8 cellular contexts compared by ENCODE assay signal in the genomic region with DNA sequence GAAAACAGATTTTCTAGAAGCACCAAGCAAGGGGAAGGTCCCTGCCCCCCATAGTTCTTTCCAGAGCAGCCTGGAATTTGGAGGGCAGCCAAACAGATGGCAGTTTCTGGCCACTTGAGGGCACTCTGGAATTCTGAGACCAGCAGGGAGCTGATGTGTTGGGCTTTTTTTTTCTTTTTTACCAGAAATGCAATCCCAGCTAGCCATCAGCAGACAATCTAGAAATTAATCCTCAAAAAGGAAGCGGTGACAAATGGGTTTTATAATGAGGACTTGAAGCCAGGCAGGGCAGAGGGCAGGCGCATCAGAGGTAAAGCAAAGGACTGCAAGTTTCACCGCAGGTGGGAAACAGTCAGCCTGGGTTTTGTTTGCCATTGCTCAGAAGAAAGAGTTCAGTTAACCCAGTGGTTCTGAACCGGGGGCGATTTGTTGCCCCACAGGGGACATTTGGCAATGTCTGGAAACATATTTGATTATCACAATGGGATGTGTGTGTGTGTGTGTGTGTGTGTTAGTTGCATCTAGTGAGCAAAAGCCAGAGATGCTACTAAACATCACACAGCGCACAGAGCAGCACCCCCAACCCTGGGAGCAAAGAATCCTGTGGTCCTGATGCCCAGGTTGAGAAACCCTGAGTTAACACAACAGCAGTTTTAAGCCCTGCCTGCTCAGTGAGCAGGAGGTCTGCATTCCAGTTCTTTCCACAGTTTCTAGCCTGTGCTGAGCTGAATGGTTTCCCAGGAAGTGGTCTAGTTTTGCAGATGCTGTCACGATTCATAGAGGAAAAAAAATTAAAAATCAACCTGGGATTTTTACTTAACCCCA.
DNase-seq lines count a peak whose midpoint lies in the region; TF ChIP-seq lines count a peak whose summit lies in the region.

No MANE protein-coding gene starts in this region.

- H3K4me1 Mint-ChIP-seq in endothelial cell (ENCODE audit: unreplicated experiment): peaks cover 18% of the 10 kb centered on the region

- H2BK120ac ChIP-seq in mesenchymal stem cell (ENCODE audit: low read depth, low read length): no peak overlapping the region

- H3K27ac ChIP-seq in mesenchymal stem cell (ENCODE audit: low read length, poor library complexity, severe bottlenecking): no peak overlapping the region
- peak overlapping the region; percentile 72 for H3K27ac ChIP-seq in substantia nigra (ENCODE audit: low read depth, low read length, poor library complexity, severe bottlenecking)

- TF ChIP-seq CTCF in AG04449 (IDR thresholded peaks at IDR 0.05; ENCODE audit: insufficient read depth, low read length, missing control alignments) (peak; percentile 76), GM12873 (IDR thresholded peaks at IDR 0.05; ENCODE audit: insufficient read depth, low read depth, low read length, missing control alignments) (peak; percentile 62), endothelial cell (IDR thresholded peaks at IDR 0.05; ENCODE audit: unreplicated experiment) (peak; percentile 48)

- H3K27me3 ChIP-seq in mesenchymal stem cell (ENCODE audit: control insufficient read depth in 1 of 2, insufficient read depth in 1 of 2, low read length in 2 of 2): peaks cover 0 to 41% of the 10 kb centered on the region in 2 experiments

- no peak overlapping the region for H3K27ac Mint-ChIP-seq in endothelial cell (ENCODE audit: unreplicated experiment)

- no peak overlapping the region for H3K4me3 Mint-ChIP-seq in endothelial cell (ENCODE audit: unreplicated experiment)

- no peaks in the 10 kb centered on the region for H3K36me3 Mint-ChIP-seq in endothelial cell (ENCODE audit: low read depth, unreplicated experiment)

- H3K36me3 ChIP-seq in mesenchymal stem cell (ENCODE audit: control insufficient read depth in 1 of 2, insufficient read depth in 2 of 2, low read depth in 1 of 2, low read length in 2 of 2): no peaks in the 10 kb centered on the region

- CTCF ChIA-PET in AG04449 (lab: Yijun Ruan, JAX): interaction anchor here (0.5 to 3.1 kb wide), 19 partner anchors 8 to 866 kb away, joined by 3 to 26 read pairs (median 3); no protein-coding TSS in a partner anchor

- H3K4me3 ChIP-seq in AG04449 (ENCODE audit: low read depth, low read length) (no peak overlapping the region), mesenchymal stem cell (ENCODE audit: insufficient read depth in 1 of 2, low read depth in 1 of 2, low read length in 2 of 2) (no peak overlapping the region)

- H3K23ac ChIP-seq in mesenchymal stem cell (ENCODE audit: low read length in 2 of 2): no peak overlapping the region

- no peak overlapping the region for H2AK5ac ChIP-seq in mesenchymal stem cell (ENCODE audit: low read length, severe bottlenecking)

- H2BK12ac ChIP-seq in mesenchymal stem cell (ENCODE audit: low read length in 2 of 2): peak overlapping the region in 1 of 2 experiments; percentile 10

- H3K9me3 Mint-ChIP-seq in endothelial cell (ENCODE audit: unreplicated experiment): no peaks in the 10 kb centered on the region

- no peaks in the 10 kb centered on the region for H3K79me1 ChIP-seq in mesenchymal stem cell (replicated peaks; ENCODE audit: low read length, poor library complexity, severe bottlenecking)

- H3K4ac ChIP-seq in mesenchymal stem cell (ENCODE audit: low read depth in 1 of 2, low read length in 2 of 2): no peak overlapping the region

- H3K4me1 ChIP-seq in mesenchymal stem cell (ENCODE audit: control insufficient read depth, insufficient read depth, low read depth, low read length): peaks cover 10% of the 10 kb centered on the region

- no peaks in the 10 kb centered on the region for H3K9me3 ChIP-seq in mesenchymal stem cell (ENCODE audit: control insufficient read depth, low read length)

- no peak overlapping the region for H3K14ac ChIP-seq in mesenchymal stem cell (ENCODE audit: low read length in 2 of 2)

- no peak overlapping the region for H4K8ac ChIP-seq in mesenchymal stem cell (ENCODE audit: low read length)

- peak overlapping the region in 1 of 2 experiments; percentile 45 for H3K18ac ChIP-seq in mesenchymal stem cell (ENCODE audit: low read depth in 1 of 2, low read length in 2 of 2)

- no peak overlapping the region for H2BK5ac ChIP-seq in mesenchymal stem cell (ENCODE audit: low read depth, low read length, poor library complexity, severe bottlenecking)

- WGBS in mesenchymal stem cell: 38% methylated on average over 6 of the region's 7 CpGs

- H4K91ac ChIP-seq in mesenchymal stem cell (ENCODE audit: low read length): no peak overlapping the region

- no peak overlapping the region for H2BK15ac ChIP-seq in mesenchymal stem cell (ENCODE audit: low read depth, poor library complexity, severe bottlenecking)

- H2AFZ ChIP-seq in mesenchymal stem cell (ENCODE audit: low read depth, low read length): no peak overlapping the region

- peak overlapping the region; percentile 13 for H3K9ac ChIP-seq in mesenchymal stem cell (ENCODE audit: low read length)

- peak; percentile 47 for DNase-seq in AG04449 (ENCODE audit: low read depth, low spot score)
- peak; percentile 35 for DNase-seq in NCI-H1048 (lab: John Stamatoyannopoulos, UW)
- DNase-seq in SW480 (ENCODE audit: low spot score): peak; percentile 57
- DNase-seq in endothelial cell (ENCODE audit: low spot score): peak; percentile 65
- DNase-seq in mesenchymal stem cell: peak; percentile 84
- peak in 46 of 49 donors; percentile 4 to 83 (median 69) for DNase-seq in substantia nigra (lab: John Stamatoyannopoulos, UW)
- no peak for DNase-seq in NK-92 (lab: John Stamatoyannopoulos, UW; ENCODE audit: unreplicated experiment)

- POLR2A ChIA-PET in AG04449 (lab: Yijun Ruan, JAX): no interaction called here

- H3K4me2 ChIP-seq in mesenchymal stem cell (ENCODE audit: low read length, poor library complexity, severe bottlenecking): no peak overlapping the region

- H3K27me3 Mint-ChIP-seq in endothelial cell (ENCODE audit: unreplicated experiment): peaks cover 5% of the 10 kb centered on the region
